In the genomic region with DNA sequence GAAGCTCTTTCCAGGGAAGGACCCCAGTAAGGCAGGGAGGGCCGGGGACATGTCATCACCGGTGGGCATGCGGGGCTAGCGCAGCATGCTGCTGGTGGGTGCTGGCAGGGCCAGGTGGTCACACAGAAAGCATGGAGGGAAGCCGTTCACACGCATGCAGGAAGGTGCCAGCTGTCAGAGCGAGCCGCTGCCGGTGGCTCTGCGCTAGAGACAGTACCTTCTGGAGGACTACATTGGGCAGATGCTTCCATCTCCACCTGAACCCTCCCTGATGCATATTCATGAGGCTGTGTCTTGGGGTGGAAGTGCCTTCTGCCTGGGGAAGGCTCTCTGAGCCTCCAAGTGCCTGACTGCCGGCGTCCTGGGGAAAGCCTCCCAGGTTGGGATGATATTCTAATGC, we compare ENCODE assay signal across 24 cellular contexts.
"Had no signal": no experiment of that assay in that cellular context is flagged by ENCODE, and none has a peak within 500 bp of the region (broad histone marks: within the 10 kb centered on the region; RNA-seq: fewer than 3 reads in every experiment).

No MANE protein-coding gene starts in this region.

- H3K36me3 Mint-ChIP-seq: activated CD4-positive, alpha-beta memory T cell treated with anti-CD3 and anti-CD28 coated beads for 36 hours; activated naive CD8-positive, alpha-beta T cell treated with anti-CD3 and anti-CD28 coated beads for 36 hours; natural killer cell; stimulated activated effector memory CD8-positive, alpha-beta T cell treated with anti-CD3 and anti-CD28 coated beads, Interleukin-12 subunit alpha, Interleukin-12 subunit beta, amount 100 ng/mL, for 72 hours; type B pancreatic cell had no signal

- FAIRE-seq: colon, endothelial cell of umbilical vein, frontal cortex had no signal

- H3K27me3 Mint-ChIP-seq: type B pancreatic cell had no signal

- H3K9me3 ChIP-seq: left lung, neutrophil, ovary, thoracic aorta had no signal

- ATAC-seq: effector memory CD8-positive, alpha-beta T cell; natural killer cell; stimulated activated effector memory CD8-positive, alpha-beta T cell treated with anti-CD3 and anti-CD28 coated beads, Interleukin-12 subunit alpha, Interleukin-12 subunit beta, amount 100 ng/mL, for 72 hours; T-helper 17 cell had no signal

- DNase-seq: activated CD4-positive, alpha-beta memory T cell treated with anti-CD3 and anti-CD28 coated beads for 36 hours; activated CD4-positive, alpha-beta T cell treated with anti-CD3 and anti-CD28 coated beads for 4 hours; activated CD4-positive, CD25-positive, alpha-beta regulatory T cell; activated naive CD4-positive, alpha-beta T cell treated with Interleukin-2 at 50 U/mL for 16 hours; activated naive CD8-positive, alpha-beta T cell treated with anti-CD3 and anti-CD28 coated beads for 36 hours; activated T-cell treated with anti-CD3 and anti-CD28 coated beads, Interleukin-2, amount 50 U/mL, for 48 hours; effector memory CD8-positive, alpha-beta T cell; hippocampal formation; kidney glomerular epithelial cell; left lung; natural killer cell; ovary; right cardiac atrium; stimulated activated CD4-positive, alpha-beta T cell treated with anti-CD3 and anti-CD28 coated beads, Interleukin-1b, Interleukin-23, amount 100 ng/mL, for 48 hours; SW 1271; T-helper 17 cell had no signal

- H3K4me1 Mint-ChIP-seq: activated naive CD8-positive, alpha-beta T cell treated with anti-CD3 and anti-CD28 coated beads for 36 hours; natural killer cell; stimulated activated effector memory CD8-positive, alpha-beta T cell treated with anti-CD3 and anti-CD28 coated beads, Interleukin-12 subunit alpha, Interleukin-12 subunit beta, amount 100 ng/mL, for 72 hours; T-helper 17 cell had no signal

- H3K4me3 ChIP-seq: left lung, ovary, skin epidermis, thoracic aorta had no signal

- H3K27ac Mint-ChIP-seq: activated CD4-positive, alpha-beta memory T cell treated with anti-CD3 and anti-CD28 coated beads for 36 hours; activated naive CD8-positive, alpha-beta T cell treated with anti-CD3 and anti-CD28 coated beads for 36 hours; effector memory CD8-positive, alpha-beta T cell; natural killer cell; stimulated activated effector memory CD8-positive, alpha-beta T cell treated with anti-CD3 and anti-CD28 coated beads, Interleukin-12 subunit alpha, Interleukin-12 subunit beta, amount 100 ng/mL, for 72 hours; T-helper 17 cell had no signal

- H3K27me3 ChIP-seq: left lung, neutrophil, ovary had no signal

- H3K27ac ChIP-seq: left lung, neutrophil, ovary, skin epidermis, thoracic aorta had no signal

- H3K4me3 Mint-ChIP-seq: activated CD4-positive, alpha-beta memory T cell treated with anti-CD3 and anti-CD28 coated beads for 36 hours; activated naive CD8-positive, alpha-beta T cell treated with anti-CD3 and anti-CD28 coated beads for 36 hours; effector memory CD8-positive, alpha-beta T cell; natural killer cell; stimulated activated effector memory CD8-positive, alpha-beta T cell treated with anti-CD3 and anti-CD28 coated beads, Interleukin-12 subunit alpha, Interleukin-12 subunit beta, amount 100 ng/mL, for 72 hours; T-helper 17 cell had no signal

- H3K9me3 Mint-ChIP-seq: activated CD4-positive, alpha-beta memory T cell treated with anti-CD3 and anti-CD28 coated beads for 36 hours; activated naive CD8-positive, alpha-beta T cell treated with anti-CD3 and anti-CD28 coated beads for 36 hours; effector memory CD8-positive, alpha-beta T cell; natural killer cell; stimulated activated effector memory CD8-positive, alpha-beta T cell treated with anti-CD3 and anti-CD28 coated beads, Interleukin-12 subunit alpha, Interleukin-12 subunit beta, amount 100 ng/mL, for 72 hours; type B pancreatic cell had no signal

- H3K36me3 ChIP-seq: left lung, ovary, thoracic aorta had no signal
